ENCODE assay signal across 15 cellular contexts in genomic region chr18:43671431-43671830, GRCh38.
DNase-seq lines count a peak whose midpoint lies in the region; ATAC-seq and TF ChIP-seq lines count a peak whose summit lies in the region.
"Had no signal": no experiment of that assay in that cellular context is flagged by ENCODE, and none has a peak within 500 bp of the region (broad histone marks: within the 10 kb centered on the region; RNA-seq: fewer than 3 reads in every experiment).

No MANE protein-coding gene starts in this region.

- H3K27ac Mint-ChIP-seq in effector memory CD8-positive, alpha-beta T cell, result no peak overlapping the region

- no peaks in the 10 kb centered on the region for H3K9me3 ChIP-seq in HAP-1

- no peaks in the 10 kb centered on the region for H3K36me3 ChIP-seq in HAP-1 (replicated peaks)

- no peaks in the 10 kb centered on the region for H3K27me3 Mint-ChIP-seq in effector memory CD8-positive, alpha-beta T cell

- DNase-seq in HFF-Myc (ENCODE audit: extremely low read depth, low read depth), result peak; percentile 55
- DNase-seq in RPMI7951 (ENCODE audit: low read depth), result peak; percentile 12
- DNase-seq in glomerular visceral epithelial cell (ENCODE audit: extremely low spot score), result peak; percentile 65
- peak; percentile 26 for DNase-seq in skeletal muscle cell (ENCODE audit: low read depth)
- DNase-seq in effector memory CD8-positive, alpha-beta T cell, result no peak
- DNase-seq in HAP-1 (ENCODE audit: low spot score in 2 of 2), result no peak
- DNase-seq: DMS 273 treated with DMSO at 0.1 percent for 48 hours, GF-D8, Kasumi-1, NCI-H1105 treated with DMSO at 0.1 percent for 48 hours, NCI-H187, NCI-H345, NCI-H524 treated with DMSO at 0.1 percent for 48 hours, T-helper 2 cell had no signal

- TF ChIP-seq CTCF in HFF-Myc (IDR thresholded peaks at IDR 0.05; ENCODE audit: low read depth, low read length, missing control alignments), result no peak

- H3K36me3 Mint-ChIP-seq in effector memory CD8-positive, alpha-beta T cell (ENCODE audit: insufficient read depth), result peaks cover 4% of the 10 kb centered on the region

- in situ Hi-C loops in HAP-1 (cut with MboI; ENCODE audit: low sequenced_read_pairs), result no loop called here

- no peaks in the 10 kb centered on the region for H3K27me3 ChIP-seq in HAP-1 (ENCODE audit: low read depth)

- ATAC-seq in HG02759 (IDR thresholded peaks at IDR 0.05; ENCODE audit: unreplicated experiment), result no peak
- no peak for ATAC-seq in effector memory CD8-positive, alpha-beta T cell (replicated peaks)

- H3K4me1 Mint-ChIP-seq in effector memory CD8-positive, alpha-beta T cell (ENCODE audit: low read depth in 2 of 2), result no peaks in the 10 kb centered on the region

- no peak overlapping the region for H3K4me3 ChIP-seq in HFF-Myc (replicated peaks; ENCODE audit: low read depth, low read length)
- no peak overlapping the region for H3K4me3 ChIP-seq in skeletal muscle cell (ENCODE audit: low read depth, low read length)
- no peak overlapping the region for H3K4me3 ChIP-seq in HAP-1

- peaks cover 15% of the 10 kb centered on the region for H3K4me1 ChIP-seq in HAP-1

- peaks cover 0 to 12% of the 10 kb centered on the region in 2 donors for H3K9me3 Mint-ChIP-seq in effector memory CD8-positive, alpha-beta T cell

- H3K4me3 Mint-ChIP-seq in effector memory CD8-positive, alpha-beta T cell, result no peak overlapping the region

Comparison
In these comparisons a context has a peak if more than half of its experiments do, and no peak if none do; other contexts are left out.
1. DNase-seq: peak in HFF-Myc (single experiment), RPMI7951 (single experiment), glomerular visceral epithelial cell (single experiment) and skeletal muscle cell (single experiment); none in effector memory CD8-positive, alpha-beta T cell (0 of 3) and HAP-1 (0 of 2).